In genomic region chr2:45470531-45470930, GRCh38 we compare ENCODE assay signal across 17 cellular contexts.
DNase-seq lines count a peak whose midpoint lies in the region; ATAC-seq, FAIRE-seq and TF ChIP-seq lines count a peak whose summit lies in the region.
"Had no signal": no experiment of that assay in that cellular context is flagged by ENCODE, and none has a peak within 500 bp of the region (broad histone marks: within the 10 kb centered on the region; RNA-seq: fewer than 3 reads in every experiment).

No MANE protein-coding gene starts in this region.

- H3K9me3 Mint-ChIP-seq in nephron progenitor cell: no peaks in the 10 kb centered on the region
- H3K9me3 Mint-ChIP-seq: activated CD4-positive, alpha-beta T cell treated with anti-CD3 and anti-CD28 coated beads, Interleukin-2, amount 10 ng/mL, durations not matched to agents 7 days and 5 days; CD4-positive, alpha-beta T cell had no signal

- TF ChIP-seq POLR2A in esophagus squamous epithelium (IDR thresholded peaks at IDR 0.05): no peak

- H3K36me3 ChIP-seq in right atrium auricular region: no peaks in the 10 kb centered on the region
- H3K36me3 ChIP-seq in bronchial epithelial cell (ENCODE audit: control insufficient read depth, insufficient read depth, low read length): no peaks in the 10 kb centered on the region
- no peaks in the 10 kb centered on the region for H3K36me3 ChIP-seq in aorta (ENCODE audit: control insufficient read depth in 1 of 2, insufficient read depth in 2 of 2, low read length in 1 of 2)
- H3K36me3 ChIP-seq in esophagus squamous epithelium: no peaks in the 10 kb centered on the region
- H3K36me3 ChIP-seq: uterus had no signal

- H3K4me3 ChIP-seq in right atrium auricular region (no peak overlapping the region), bronchial epithelial cell (ENCODE audit: low read depth, low read length) (no peak overlapping the region), aorta (ENCODE audit: low read length in 2 of 2) (no peak overlapping the region), esophagus squamous epithelium (no peak overlapping the region)
- H3K4me3 ChIP-seq: uterus had no signal

- H3K27me3 ChIP-seq in right atrium auricular region (no peaks in the 10 kb centered on the region), bronchial epithelial cell (ENCODE audit: control insufficient read depth, insufficient read depth, low read length) (no peaks in the 10 kb centered on the region), aorta (ENCODE audit: control insufficient read depth in 1 of 2, insufficient read depth in 2 of 2, low read length in 1 of 2) (no peaks in the 10 kb centered on the region), esophagus squamous epithelium (no peaks in the 10 kb centered on the region)
- H3K27me3 ChIP-seq: uterus had no signal

- no peak for FAIRE-seq in bronchial epithelial cell (lab: Jason Lieb, UNC)

- H3K4me3 Mint-ChIP-seq in nephron progenitor cell: no peak overlapping the region
- H3K4me3 Mint-ChIP-seq: activated CD4-positive, alpha-beta T cell treated with anti-CD3 and anti-CD28 coated beads, Interleukin-2, amount 10 ng/mL, durations not matched to agents 7 days and 5 days; activated naive CD8-positive, alpha-beta T cell; CD4-positive, alpha-beta T cell had no signal

- H3K4me1 ChIP-seq in right atrium auricular region (peaks cover 0 to 8% of the 10 kb centered on the region in 2 donors), aorta (ENCODE audit: control insufficient read depth in 1 of 2, insufficient read depth in 2 of 2, low read length in 2 of 2) (peaks cover 0 to 1% of the 10 kb centered on the region in 2 donors), esophagus squamous epithelium (peaks cover 0 to 8% (median 0%) of the 10 kb centered on the region in 3 donors)
- H3K4me1 ChIP-seq: uterus had no signal

- H3K27me3 Mint-ChIP-seq in nephron progenitor cell (ENCODE audit: low read depth, poor library complexity): no peaks in the 10 kb centered on the region
- H3K27me3 Mint-ChIP-seq: activated CD4-positive, alpha-beta T cell treated with anti-CD3 and anti-CD28 coated beads, Interleukin-2, amount 10 ng/mL, durations not matched to agents 7 days and 5 days; activated naive CD8-positive, alpha-beta T cell; CD4-positive, alpha-beta T cell had no signal

- WGBS in aorta, 2 donors: 7 to 8% methylated on average over 3 of the region's 3 CpGs
- 85 to 94% methylated on average over 3 of the region's 3 CpGs for WGBS in esophagus squamous epithelium, 2 donors

- ATAC-seq in Right ventricle myocardium inferior (peak; percentile 85), aorta (ENCODE audit: low FRiP score) (peak; percentile 67), HG02759 (IDR thresholded peaks at IDR 0.05; ENCODE audit: unreplicated experiment) (no peak)
- ATAC-seq: stimulated activated naive CD8-positive, alpha-beta T cell treated with anti-CD3 and anti-CD28 coated beads, Interleukin-15, Interleukin-2, amounts not matched to agents 100 U/mL and 50 U/mL, for 24 hours had no signal

- peaks cover 6% of the 10 kb centered on the region for H3K36me3 Mint-ChIP-seq in nephron progenitor cell (ENCODE audit: low read depth)

- peak overlapping the region; percentile 53 for H3K27ac Mint-ChIP-seq in nephron progenitor cell
- H3K27ac Mint-ChIP-seq: activated CD4-positive, alpha-beta T cell treated with anti-CD3 and anti-CD28 coated beads, Interleukin-2, amount 10 ng/mL, durations not matched to agents 7 days and 5 days; activated naive CD8-positive, alpha-beta T cell; CD4-positive, alpha-beta T cell had no signal

- DNase-seq in Right ventricle myocardium inferior (ENCODE audit: missing footprints) (no peak), right atrium auricular region (ENCODE audit: low spot score) (no peak), bronchial epithelial cell (ENCODE audit: low read depth) (peak; percentile 50), nephron progenitor cell (no peak), aorta (peak in 1 of 2 donors; percentile 46), NCI-H1694 treated with DMSO at 0.1 percent for 48 hours (lab: John Stamatoyannopoulos, UW) (no peak), esophagus squamous epithelium (lab: John Stamatoyannopoulos, UW) (no peak)
- DNase-seq: activated CD4-positive, alpha-beta T cell treated with anti-CD3 and anti-CD28 coated beads, Interleukin-2, amount 10 ng/mL, durations not matched to agents 7 days and 5 days; caudate nucleus; CD4-positive, alpha-beta T cell; DND-41; effector memory CD4-positive, alpha-beta T cell; NCI-H1092; stimulated activated naive CD8-positive, alpha-beta T cell treated with anti-CD3 and anti-CD28 coated beads, Interleukin-15, Interleukin-2, amounts not matched to agents 100 U/mL and 50 U/mL, for 24 hours; uterus had no signal

- H3K9me3 ChIP-seq in right atrium auricular region (no peaks in the 10 kb centered on the region), aorta (ENCODE audit: control insufficient read depth, low read length) (no peaks in the 10 kb centered on the region), esophagus squamous epithelium (no peaks in the 10 kb centered on the region)
- H3K9me3 ChIP-seq: uterus had no signal

- intact Hi-C loops in Right ventricle myocardium inferior (cut with DNase I): no loop called here
- intact Hi-C loops in aorta (cut with DNase I): no loop called here
- intact Hi-C loops in esophagus squamous epithelium (cut with DNase I): no loop called here

- TF ChIP-seq CTCF in right atrium auricular region (IDR thresholded peaks at IDR 0.05) (no peak), bronchial epithelial cell (IDR thresholded peaks at IDR 0.05; ENCODE audit: insufficient read depth, low read length, severe bottlenecking) (no peak), nephron progenitor cell (IDR thresholded peaks at IDR 0.05) (no peak), esophagus squamous epithelium (IDR thresholded peaks at IDR 0.05) (no peak)

- H3K27ac ChIP-seq in right atrium auricular region (peak overlapping the region in 1 of 2 donors; percentile 4), aorta (ENCODE audit: low read depth in 1 of 2, low read length in 2 of 2) (peak overlapping the region in 1 of 2 donors; percentile 57), esophagus squamous epithelium (no peak overlapping the region)
- H3K27ac ChIP-seq: uterus had no signal

- H3K4me1 Mint-ChIP-seq in nephron progenitor cell: peaks cover 14% of the 10 kb centered on the region
- H3K4me1 Mint-ChIP-seq: activated CD4-positive, alpha-beta T cell treated with anti-CD3 and anti-CD28 coated beads, Interleukin-2, amount 10 ng/mL, durations not matched to agents 7 days and 5 days had no signal
